In the genomic region with DNA sequence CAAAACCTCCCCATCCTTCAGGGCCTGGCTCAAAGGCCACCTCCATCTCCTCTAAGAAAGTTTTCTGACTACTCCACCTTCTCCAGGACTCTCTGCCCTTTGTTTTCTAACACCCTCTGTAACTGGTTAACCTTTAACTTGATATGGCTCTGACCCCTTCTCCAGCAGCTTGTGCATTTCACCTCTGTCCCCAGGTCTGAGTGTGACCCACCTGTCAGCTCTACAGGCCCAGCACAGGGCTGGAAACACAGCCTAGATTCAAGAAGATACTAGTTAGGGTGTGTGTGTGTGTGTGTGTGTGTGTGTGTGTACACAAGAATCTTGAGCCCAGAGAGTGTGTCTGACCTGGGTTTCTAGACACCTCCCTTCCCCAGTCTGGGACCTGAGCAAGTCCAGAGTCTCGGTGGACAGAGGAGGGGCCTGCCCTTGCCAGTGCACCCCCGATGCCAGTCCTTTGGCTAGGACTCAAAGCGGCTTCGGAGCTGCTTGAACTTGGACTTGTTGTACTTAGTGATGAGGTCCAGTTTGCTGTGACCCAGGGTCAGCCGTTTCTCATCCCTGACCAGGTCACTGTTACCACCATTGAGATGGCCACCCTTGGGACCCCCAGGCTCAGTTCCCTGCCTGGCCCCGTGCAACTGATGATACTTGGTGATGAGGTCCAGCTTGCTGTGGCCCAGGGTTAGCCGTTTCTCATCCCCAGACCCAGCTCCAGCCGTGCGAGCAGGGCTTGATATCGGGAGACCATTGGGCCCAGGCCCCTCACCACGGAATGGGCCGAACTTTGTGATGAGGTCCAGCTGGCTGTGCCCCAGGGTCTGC, we compare ENCODE assay signal across 1 cellular context.
A peak's percentile ranks its signal among the peaks of the same experiment; 100 is the strongest.
TF ChIP-seq lines count a peak whose summit lies in the region.

No MANE protein-coding gene starts in this region.

TF ChIP-seq in HepG2, 621 proteins besides CTCF, POLR2A, EP300 and RAD21 (continues in another document):
- TF ChIP-seq ZC3H4 (CRISPR knock-in tag; IDR thresholded peaks at IDR 0.05; ENCODE audit: borderline replicate concordance) (no peak; the same call in 1 of the 2 replicates), GATAD2A (CRISPR knock-in tag; IDR thresholded peaks at IDR 0.05) (peak; percentile 40; the same call in 1 of the 2 replicates), RBM39 (IDR thresholded peaks at IDR 0.05; ENCODE audit: low read depth, low read length, poor library complexity, severe bottlenecking) (no peak), MED13 (CRISPR knock-in tag; IDR thresholded peaks at IDR 0.05) (no peak), ZNF777 (CRISPR knock-in tag; IDR thresholded peaks at IDR 0.05) (no peak), ZBED4 (CRISPR knock-in tag; IDR thresholded peaks at IDR 0.05; ENCODE audit: borderline replicate concordance) (peak; percentile 79; the same call in 1 of the 2 replicates), ZSCAN12 (CRISPR knock-in tag; IDR thresholded peaks at IDR 0.05) (no peak), KAT2B (IDR thresholded peaks at IDR 0.05; ENCODE audit: borderline replicate concordance, low read depth, low read length) (no peak), NBN (conservative IDR thresholded peaks at IDR 0.05) (no peak), ZNF101 (CRISPR knock-in tag; IDR thresholded peaks at IDR 0.05; ENCODE audit: borderline replicate concordance, low read depth) (no peak), ZNF33B (CRISPR knock-in tag; IDR thresholded peaks at IDR 0.05) (no peak), ZNF251 (CRISPR knock-in tag; IDR thresholded peaks at IDR 0.05) (no peak), ZSCAN9 (CRISPR knock-in tag; IDR thresholded peaks at IDR 0.05; ENCODE audit: borderline replicate concordance) (0 out of 2 replicates have a peak, but pooled peaks have one; percentile 18), TBX2 (CRISPR knock-in tag; IDR thresholded peaks at IDR 0.05; ENCODE audit: borderline replicate concordance) (peak; percentile 91), ZNF274 (CRISPR knock-in tag; IDR thresholded peaks at IDR 0.05) (0 out of 2 replicates have a peak, but pooled peaks have one; percentile 18), ZSCAN21 (CRISPR knock-in tag; IDR thresholded peaks at IDR 0.05; ENCODE audit: borderline replicate concordance) (peak; percentile 74; the same call in 1 of the 2 replicates), ZNF432 (CRISPR knock-in tag; IDR thresholded peaks at IDR 0.05; ENCODE audit: borderline replicate concordance) (no peak), KLF15 (CRISPR knock-in tag; IDR thresholded peaks at IDR 0.05; ENCODE audit: borderline replicate concordance) (no peak), MED8 (CRISPR knock-in tag; IDR thresholded peaks at IDR 0.05; ENCODE audit: insufficient replicate concordance) (no peak), SRY (CRISPR knock-in tag; IDR thresholded peaks at IDR 0.05) (peak; percentile 39; the same call in 1 of the 2 replicates), NR2C2 (CRISPR knock-in tag; IDR thresholded peaks at IDR 0.05; ENCODE audit: borderline replicate concordance) (peak; percentile 67; the same call in 1 of the 2 replicates), SCMH1 (CRISPR knock-in tag; IDR thresholded peaks at IDR 0.05; ENCODE audit: borderline replicate concordance) (no peak), SETDB1 (CRISPR knock-in tag; IDR thresholded peaks at IDR 0.05; ENCODE audit: borderline replicate concordance) (no peak), GATAD1 (CRISPR knock-in tag; IDR thresholded peaks at IDR 0.05) (0 out of 2 replicates have a peak, but pooled peaks have one; percentile 31), IKZF4 (CRISPR knock-in tag; IDR thresholded peaks at IDR 0.05; ENCODE audit: borderline replicate concordance, low read depth, not compliant biosample characterization) (no peak), TAF15 (IDR thresholded peaks at IDR 0.05; ENCODE audit: low read depth, low read length, poor library complexity, severe bottlenecking) (no peak), ZNF792 (CRISPR knock-in tag; IDR thresholded peaks at IDR 0.05) (peak; percentile 80; the same call in 1 of the 2 replicates), DR1 (CRISPR knock-in tag; IDR thresholded peaks at IDR 0.05) (no peak), RERE (CRISPR knock-in tag; IDR thresholded peaks at IDR 0.05; ENCODE audit: low read depth) (no peak), KDM4B (CRISPR knock-in tag; IDR thresholded peaks at IDR 0.05) (no peak; the same call in 1 of the 2 replicates), ZNF703 (CRISPR knock-in tag; IDR thresholded peaks at IDR 0.05; ENCODE audit: borderline replicate concordance) (no peak)
- TF ChIP-seq, protein P1, sequence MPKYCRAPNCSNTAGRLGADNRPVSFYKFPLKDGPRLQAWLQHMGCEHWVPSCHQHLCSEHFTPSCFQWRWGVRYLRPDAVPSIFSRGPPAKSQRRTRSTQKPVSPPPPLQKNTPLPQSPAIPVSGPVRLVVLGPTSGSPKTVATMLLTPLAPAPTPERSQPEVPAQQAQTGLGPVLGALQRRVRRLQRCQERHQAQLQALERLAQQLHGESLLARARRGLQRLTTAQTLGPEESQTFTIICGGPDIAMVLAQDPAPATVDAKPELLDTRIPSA (CRISPR knock-in tag; IDR thresholded peaks at IDR 0.05; ENCODE audit: borderline replicate concordance) = no peak
- TF ChIP-seq, protein P2, sequence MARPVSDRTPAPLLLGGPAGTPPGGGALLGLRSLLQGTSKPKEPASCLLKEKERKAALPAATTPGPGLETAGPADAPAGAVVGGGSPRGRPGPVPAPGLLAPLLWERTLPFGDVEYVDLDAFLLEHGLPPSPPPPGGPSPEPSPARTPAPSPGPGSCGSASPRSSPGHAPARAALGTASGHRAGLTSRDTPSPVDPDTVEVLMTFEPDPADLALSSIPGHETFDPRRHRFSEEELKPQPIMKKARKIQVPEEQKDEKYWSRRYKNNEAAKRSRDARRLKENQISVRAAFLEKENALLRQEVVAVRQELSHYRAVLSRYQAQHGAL (CRISPR knock-in tag; IDR thresholded peaks at IDR 0.05; ENCODE audit: not compliant biosample characterization) = no peak
- TF ChIP-seq, protein P3, sequence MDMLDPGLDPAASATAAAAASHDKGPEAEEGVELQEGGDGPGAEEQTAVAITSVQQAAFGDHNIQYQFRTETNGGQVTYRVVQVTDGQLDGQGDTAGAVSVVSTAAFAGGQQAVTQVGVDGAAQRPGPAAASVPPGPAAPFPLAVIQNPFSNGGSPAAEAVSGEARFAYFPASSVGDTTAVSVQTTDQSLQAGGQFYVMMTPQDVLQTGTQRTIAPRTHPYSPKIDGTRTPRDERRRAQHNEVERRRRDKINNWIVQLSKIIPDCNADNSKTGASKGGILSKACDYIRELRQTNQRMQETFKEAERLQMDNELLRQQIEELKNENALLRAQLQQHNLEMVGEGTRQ (IDR thresholded peaks at IDR 0.05; ENCODE audit: low read depth, low read length) = no peak
- TF ChIP-seq, protein P3 (CRISPR knock-in tag; IDR thresholded peaks at IDR 0.05; ENCODE audit: borderline replicate concordance) = no peak; the same call in 1 of the 2 replicates
- TF ChIP-seq, protein P4, sequence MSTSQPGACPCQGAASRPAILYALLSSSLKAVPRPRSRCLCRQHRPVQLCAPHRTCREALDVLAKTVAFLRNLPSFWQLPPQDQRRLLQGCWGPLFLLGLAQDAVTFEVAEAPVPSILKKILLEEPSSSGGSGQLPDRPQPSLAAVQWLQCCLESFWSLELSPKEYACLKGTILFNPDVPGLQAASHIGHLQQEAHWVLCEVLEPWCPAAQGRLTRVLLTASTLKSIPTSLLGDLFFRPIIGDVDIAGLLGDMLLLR (CRISPR knock-in tag; IDR thresholded peaks at IDR 0.05) = no peak
- TF ChIP-seq, protein P5, sequence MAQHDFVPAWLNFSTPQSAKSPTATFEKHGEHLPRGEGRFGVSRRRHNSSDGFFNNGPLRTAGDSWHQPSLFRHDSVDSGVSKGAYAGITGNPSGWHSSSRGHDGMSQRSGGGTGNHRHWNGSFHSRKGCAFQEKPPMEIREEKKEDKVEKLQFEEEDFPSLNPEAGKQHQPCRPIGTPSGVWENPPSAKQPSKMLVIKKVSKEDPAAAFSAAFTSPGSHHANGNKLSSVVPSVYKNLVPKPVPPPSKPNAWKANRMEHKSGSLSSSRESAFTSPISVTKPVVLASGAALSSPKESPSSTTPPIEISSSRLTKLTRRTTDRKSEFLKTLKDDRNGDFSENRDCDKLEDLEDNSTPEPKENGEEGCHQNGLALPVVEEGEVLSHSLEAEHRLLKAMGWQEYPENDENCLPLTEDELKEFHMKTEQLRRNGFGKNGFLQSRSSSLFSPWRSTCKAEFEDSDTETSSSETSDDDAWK (CRISPR knock-in tag; IDR thresholded peaks at IDR 0.05) = no peak
- TF ChIP-seq, protein P6, sequence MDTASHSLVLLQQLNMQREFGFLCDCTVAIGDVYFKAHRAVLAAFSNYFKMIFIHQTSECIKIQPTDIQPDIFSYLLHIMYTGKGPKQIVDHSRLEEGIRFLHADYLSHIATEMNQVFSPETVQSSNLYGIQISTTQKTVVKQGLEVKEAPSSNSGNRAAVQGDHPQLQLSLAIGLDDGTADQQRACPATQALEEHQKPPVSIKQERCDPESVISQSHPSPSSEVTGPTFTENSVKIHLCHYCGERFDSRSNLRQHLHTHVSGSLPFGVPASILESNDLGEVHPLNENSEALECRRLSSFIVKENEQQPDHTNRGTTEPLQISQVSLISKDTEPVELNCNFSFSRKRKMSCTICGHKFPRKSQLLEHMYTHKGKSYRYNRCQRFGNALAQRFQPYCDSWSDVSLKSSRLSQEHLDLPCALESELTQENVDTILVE (CRISPR knock-in tag; IDR thresholded peaks at IDR 0.05) = no peak
- TF ChIP-seq, protein P7, sequence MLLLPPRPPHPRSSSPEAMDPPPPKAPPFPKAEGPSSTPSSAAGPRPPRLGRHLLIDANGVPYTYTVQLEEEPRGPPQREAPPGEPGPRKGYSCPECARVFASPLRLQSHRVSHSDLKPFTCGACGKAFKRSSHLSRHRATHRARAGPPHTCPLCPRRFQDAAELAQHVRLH (CRISPR knock-in tag; IDR thresholded peaks at IDR 0.05; ENCODE audit: borderline replicate concordance, low read depth) = 0 out of 2 replicates have a peak, but pooled peaks have one; percentile 52
- TF ChIP-seq, protein P8, sequence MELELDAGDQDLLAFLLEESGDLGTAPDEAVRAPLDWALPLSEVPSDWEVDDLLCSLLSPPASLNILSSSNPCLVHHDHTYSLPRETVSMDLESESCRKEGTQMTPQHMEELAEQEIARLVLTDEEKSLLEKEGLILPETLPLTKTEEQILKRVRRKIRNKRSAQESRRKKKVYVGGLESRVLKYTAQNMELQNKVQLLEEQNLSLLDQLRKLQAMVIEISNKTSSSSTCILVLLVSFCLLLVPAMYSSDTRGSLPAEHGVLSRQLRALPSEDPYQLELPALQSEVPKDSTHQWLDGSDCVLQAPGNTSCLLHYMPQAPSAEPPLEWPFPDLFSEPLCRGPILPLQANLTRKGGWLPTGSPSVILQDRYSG (CRISPR knock-in tag; IDR thresholded peaks at IDR 0.05) = no peak
